ENCODE assay signal across 18 cellular contexts in genomic region chr3:123919353-123919752, GRCh38. TPM values are rescaled to one million over a fixed set of nuclear protein-coding genes. Genes with fewer than 3 reads are reported as not detected.
DNase-seq lines count a peak whose midpoint lies in the region; ATAC-seq, FAIRE-seq and TF ChIP-seq lines count a peak whose summit lies in the region.
"Had no signal": no experiment of that assay in that cellular context is flagged by ENCODE, and none has a peak within 500 bp of the region (broad histone marks: within the 10 kb centered on the region; RNA-seq: fewer than 3 reads in every experiment).

No MANE protein-coding gene starts in this region.

- in situ Hi-C loops in HepG2 (cut with HindIII; ENCODE audit: extremely low pct_ligation_motif_present, low pct_unique_long_range_greater_than_20kb) = no loop called here

- TF ChIP-seq EP300 in HepG2 (IDR thresholded peaks at IDR 0.05; ENCODE audit: low read depth in 2 of 2, low read length in 2 of 2) (no peak), HepG2 (CRISPR knock-in tag; IDR thresholded peaks at IDR 0.05; ENCODE audit: borderline replicate concordance) (no peak)

- H3K18ac ChIP-seq in neuronal stem cell (ENCODE audit: low read length) = no peak overlapping the region

- no peaks in the 10 kb centered on the region for H3K79me2 ChIP-seq in HepG2 (ENCODE audit: insufficient read depth, low read length)

- H3K4me1 ChIP-seq in liver (ENCODE audit: control insufficient read depth in 4 of 4, insufficient read depth in 4 of 4, low read length in 3 of 4) (peaks cover 0 to 12% (median 1%) of the 10 kb centered on the region in 4 donors), HepG2 (ENCODE audit: insufficient read depth, low read length) (no peaks in the 10 kb centered on the region), neuronal stem cell (ENCODE audit: control insufficient read depth in 2 of 2, insufficient read depth in 1 of 2, low read depth in 1 of 2, low read length in 2 of 2) (peaks cover 0 to 1% of the 10 kb centered on the region in 2 donors)
- H3K4me1 ChIP-seq: A549, Caco-2 had no signal

- H3K9me3 Mint-ChIP-seq in WTC11 (peaks cover 20% of the 10 kb centered on the region), chondrocyte (ENCODE audit: low read depth) (peaks cover 39% of the 10 kb centered on the region)

- ATAC-seq in HepG2 (no peak), WTC11 (no peak; the same call in 1 of the 2 replicates)
- ATAC-seq: A549 had no signal

- no peak overlapping the region for H3K4me2 ChIP-seq in HepG2 (ENCODE audit: low read depth, low read length)
- H3K4me2 ChIP-seq in neuronal stem cell (ENCODE audit: insufficient read depth, low read length, poor library complexity, severe bottlenecking) = no peak overlapping the region
- H3K4me2 ChIP-seq: A549 had no signal

- H3K4ac ChIP-seq in neuronal stem cell (ENCODE audit: low read length) = no peak overlapping the region

- FAIRE-seq in HepG2 (lab: Jason Lieb, UNC) = no peak
- FAIRE-seq: A549, D721Med, GM12891, GM19239, H1 had no signal

- H3K36me3 Mint-ChIP-seq in WTC11 = peaks cover 43% of the 10 kb centered on the region
- H3K36me3 Mint-ChIP-seq in chondrocyte (ENCODE audit: low read depth) = peaks cover 44% of the 10 kb centered on the region

- H3K4me1 Mint-ChIP-seq in WTC11 (no peaks in the 10 kb centered on the region), chondrocyte (ENCODE audit: low read depth) (no peaks in the 10 kb centered on the region)
- H3K4me1 Mint-ChIP-seq: H9 had no signal

- no peaks in the 10 kb centered on the region for H3K27me3 ChIP-seq in liver (ENCODE audit: control insufficient read depth in 4 of 4, insufficient read depth in 4 of 4, low read length in 3 of 4)
- H3K27me3 ChIP-seq in HepG2 (ENCODE audit: control insufficient read depth in 1 of 2, insufficient read depth in 2 of 2, low read length in 2 of 2) = no peaks in the 10 kb centered on the region
- H3K27me3 ChIP-seq in neuronal stem cell (ENCODE audit: control insufficient read depth in 3 of 3, insufficient read depth in 3 of 3, low read depth in 1 of 3, low read length in 3 of 3) = no peaks in the 10 kb centered on the region

- H3K27ac ChIP-seq in liver (ENCODE audit: low read depth in 1 of 2, low read length in 2 of 2) (no peak overlapping the region), HepG2 (ENCODE audit: extremely low read length, insufficient read depth, low read length) (no peak overlapping the region), neuronal stem cell (replicated peaks; ENCODE audit: low read length) (no peak overlapping the region)
- H3K27ac ChIP-seq: 22Rv1, A549, C4-2B had no signal

- H3K79me1 ChIP-seq in neuronal stem cell (ENCODE audit: low read depth, low read length) = peaks cover 6% of the 10 kb centered on the region

- no peaks in the 10 kb centered on the region for H4K20me1 ChIP-seq in HepG2 (ENCODE audit: insufficient read depth, low read length)

- no peak overlapping the region for H3K23ac ChIP-seq in neuronal stem cell (ENCODE audit: low read depth, low read length, poor library complexity)

- H3K4me3 ChIP-seq in liver (ENCODE audit: low read depth in 1 of 3, low read length in 3 of 3) (no peak overlapping the region), HepG2 (replicated peaks in 1 of 3; ENCODE audit: insufficient read depth in 1 of 3, low read depth in 2 of 3, low read length in 3 of 3) (no peak overlapping the region), neuronal stem cell (ENCODE audit: low read length in 2 of 2) (peak overlapping the region in 1 of 2 donors; percentile 0)
- H3K4me3 ChIP-seq: A549 had no signal

- no peak overlapping the region for H3K9ac ChIP-seq in liver (ENCODE audit: low read depth in 1 of 2, low read length in 2 of 2)
- H3K9ac ChIP-seq in HepG2 (ENCODE audit: insufficient read depth, low read depth, low read length) = no peak overlapping the region
- H3K9ac ChIP-seq in neuronal stem cell (ENCODE audit: low read depth, low read length, poor library complexity) = no peak overlapping the region

- peak overlapping the region; percentile 22 for H4K91ac ChIP-seq in neuronal stem cell (ENCODE audit: low read depth, low read length, poor library complexity)

- H4K8ac ChIP-seq in neuronal stem cell (ENCODE audit: low read depth, low read length) = peak overlapping the region; percentile 1

- TF ChIP-seq CTCF in liver (IDR thresholded peaks at IDR 0.05; ENCODE audit: low read depth, low read length, missing input control) = no peak
- no peak for TF ChIP-seq CTCF in HepG2 (CRISPR knock-in tag; IDR thresholded peaks at IDR 0.05)
- no peak for TF ChIP-seq CTCF in WTC11 (IDR thresholded peaks at IDR 0.05)
- TF ChIP-seq CTCF in chondrocyte (IDR thresholded peaks at IDR 0.05) = no peak

- CTCF ChIA-PET in HepG2 (lab: Yijun Ruan, JAX; ENCODE audit: low intra/inter-chr PET ratio, low total read pairs) (no interaction called here), WTC11 (lab: Charles Lee) (no interaction called here)

- H3K27ac Mint-ChIP-seq in WTC11 = no peak overlapping the region
- no peak overlapping the region for H3K27ac Mint-ChIP-seq in chondrocyte (ENCODE audit: unreplicated experiment)
- H3K27ac Mint-ChIP-seq: CD4-positive, alpha-beta T cell had no signal

- H3K36me3 ChIP-seq in liver (ENCODE audit: control insufficient read depth in 4 of 4, insufficient read depth in 3 of 4, low read depth in 1 of 4, low read length in 3 of 4) (peaks cover 0 to 11% (median 6%) of the 10 kb centered on the region in 4 donors), HepG2 (replicated peaks in 1 of 2; ENCODE audit: control insufficient read depth in 1 of 2, insufficient read depth in 2 of 2, low read length in 2 of 2) (peaks cover 2 to 21% of the 10 kb centered on the region in 2 experiments; a peak in 2 of 5 replicates), neuronal stem cell (replicated peaks in 1 of 2; ENCODE audit: control insufficient read depth in 2 of 2, insufficient read depth in 2 of 2, low read length in 2 of 2) (peaks cover 16 to 99% of the 10 kb centered on the region in 2 donors)

- H2AFZ ChIP-seq in HepG2 (ENCODE audit: low read length) = no peak overlapping the region
- H2AFZ ChIP-seq in neuronal stem cell (ENCODE audit: low read length) = no peak overlapping the region

- BruUV-seq in HepG2 (replicated peaks; lab: Mats Ljungman, UMichigan) = no TSS peak

- 49% methylated on average over 3 of the region's 3 CpGs for WGBS in liver
- 100% methylated on average over 1 of the region's 3 CpGs for WGBS in HepG2 (ENCODE audit: low lambda C conversion rate)
- WGBS in neuronal stem cell (ENCODE audit: extremely low coverage in 2 of 2, insufficient read length in 2 of 2, insufficient replicate concordance in 1 of 2), 2 donors = no CpG with 5 or more reads among the region's 3 CpGs

- POLR2A ChIA-PET in HepG2 (lab: Yijun Ruan, JAX) = no interaction called here
- POLR2A ChIA-PET in WTC11 (lab: Charles Lee) = no interaction called here

- H2BK15ac ChIP-seq in neuronal stem cell (ENCODE audit: low read length) = no peak overlapping the region

- H3K27me3 Mint-ChIP-seq in WTC11 (ENCODE audit: low read depth) (no peaks in the 10 kb centered on the region), chondrocyte (ENCODE audit: low read depth) (no peaks in the 10 kb centered on the region)
- H3K27me3 Mint-ChIP-seq: CD4-positive, alpha-beta T cell had no signal

- intact Hi-C loops in HepG2 (cut with micrococcal nuclease; ENCODE audit: unreplicated experiment) = no loop called here

- no peak overlapping the region for H2AK5ac ChIP-seq in neuronal stem cell (ENCODE audit: low read depth, low read length)

- H2BK120ac ChIP-seq in neuronal stem cell (ENCODE audit: low read depth, low read length) = no peak overlapping the region

- DNase-seq in HepG2 (ENCODE audit: low spot score) (no peak), kidney tubule cell (ENCODE audit: low spot score) (peak; percentile 30), neuronal stem cell (ENCODE audit: low spot score) (no peak), WTC11 (ENCODE audit: low spot score) (no peak), chondrocyte (ENCODE audit: low spot score) (no peak), midbrain (lab: John Stamatoyannopoulos, UW) (no peak)
- DNase-seq: AML-193; Caco-2; CD4-positive, alpha-beta T cell; H9 had no signal

- H2BK12ac ChIP-seq in neuronal stem cell (ENCODE audit: low read length) = no peak overlapping the region

- TF ChIP-seq POLR2A in HepG2 (IDR thresholded peaks at IDR 0.05; ENCODE audit: insufficient read depth in 1 of 2, low read depth in 2 of 2, low read length in 2 of 2) = no peak

- no peak overlapping the region for H3K4me3 Mint-ChIP-seq in WTC11
- no peak overlapping the region for H3K4me3 Mint-ChIP-seq in chondrocyte (ENCODE audit: unreplicated experiment)
- H3K4me3 Mint-ChIP-seq: CD4-positive, alpha-beta T cell; H9 had no signal

- TF ChIP-seq RAD21 in liver (IDR thresholded peaks at IDR 0.05) (peak in 1 of 2 donors; percentile 42), HepG2 (CRISPR knock-in tag; IDR thresholded peaks at IDR 0.05) (no peak)

- no peak overlapping the region for H2BK5ac ChIP-seq in neuronal stem cell (ENCODE audit: low read length)

- H3K14ac ChIP-seq in neuronal stem cell (ENCODE audit: low read length) = no peak overlapping the region

- H3K9me3 ChIP-seq in liver (ENCODE audit: control insufficient read depth in 4 of 4, low read length in 3 of 4) (peaks cover 0 to 7% (median 3%) of the 10 kb centered on the region in 4 donors), HepG2 (ENCODE audit: low read length) (peaks cover 14% of the 10 kb centered on the region; the same call in 1 of the 2 replicates), neuronal stem cell (replicated peaks in 1 of 2; ENCODE audit: control insufficient read depth in 2 of 2, insufficient read depth in 1 of 2, low read depth in 1 of 2, low read length in 2 of 2) (peaks cover 8 to 62% of the 10 kb centered on the region in 2 donors)
- H3K9me3 ChIP-seq: Caco-2 had no signal

RNA-seq across cellular contexts. Expression of gene MYLK, which starts 35.2 kb away (rescaled TPM):
- total RNA-seq in liver (100 to 1,000 TPM in 1 of 2 donors, 10 to 100 TPM in 1; 17.1 to 158 TPM), HepG2 (2016; rRNA removed; fragmentation: Illumina TruSeq; extraction: Trizol) (22.1 and 34.9 TPM in 2 replicates), WTC11 (2021) (10.4 to 11.0 TPM (median 10.8 TPM) in 3 replicates), chondrocyte (319 to 405 TPM (median 393 TPM) in 3 replicates)
- polyA plus RNA-seq in liver (10 to 100 TPM; 35.4 to 48.5 TPM), HepG2 (2011; rRNA removed) (6.6 and 10.6 TPM in 2 replicates)
- total RNA-seq in HepG2 (2016; cell fraction: cytosol; rRNA removed; fragmentation: Illumina TruSeq; extraction: Trizol; ENCODE audit: low read depth) = 2.0 and 2.1 TPM in 2 replicates
- total RNA-seq in HepG2 (2016; cell fraction: insoluble cytoplasmic fraction; rRNA removed; fragmentation: Illumina TruSeq; extraction: Trizol) = 21.3 and 34.0 TPM in 2 replicates
- 7.4 and 7.6 TPM in 2 replicates for total RNA-seq in HepG2 (2016; cell fraction: membrane; rRNA removed; fragmentation: Illumina TruSeq; extraction: Trizol)
- 49.0 and 59.0 TPM in 2 replicates for total RNA-seq in HepG2 (2016; cell fraction: nucleus; rRNA removed; fragmentation: Illumina TruSeq; extraction: Trizol)
- 3.9 and 5.9 TPM in 2 replicates for polyA plus RNA-seq in HepG2 (2011; cell fraction: cytosol; rRNA removed)
- polyA plus RNA-seq in HepG2 (2011; cell fraction: nucleus; rRNA removed) = 43.3 and 62.6 TPM in 2 replicates
- 5.0 and 10.2 TPM in 2 replicates for polyA plus RNA-seq in HepG2 (2012)
- polyA plus RNA-seq in HepG2 (2016; cell fraction: cytosol; fragmentation: Illumina TruSeq; extraction: Trizol; ENCODE audit: low read depth) = 0.33 and 0.51 TPM in 2 replicates
- 12.9 and 13.4 TPM in 2 replicates for polyA plus RNA-seq in HepG2 (2016; cell fraction: insoluble cytoplasmic fraction; fragmentation: Illumina TruSeq; extraction: Trizol; ENCODE audit: low read depth)
- polyA plus RNA-seq in HepG2 (2016; cell fraction: membrane; fragmentation: Illumina TruSeq; extraction: Trizol; ENCODE audit: low read depth) = 1.8 and 2.0 TPM in 2 replicates
- 30.9 and 33.2 TPM in 2 replicates for polyA plus RNA-seq in HepG2 (2016; cell fraction: nucleus; fragmentation: Illumina TruSeq; extraction: Trizol; ENCODE audit: insufficient read depth, low read depth)
- 0.07 and 52.0 TPM in 2 replicates for polyA minus RNA-seq in HepG2 (2011; rRNA and poly(A)+ RNA removed; ENCODE audit: low replicate concordance)
- 11.6 and 12.7 TPM in 2 replicates for polyA minus RNA-seq in HepG2 (2011; cell fraction: cytosol; rRNA and poly(A)+ RNA removed)
- polyA minus RNA-seq in HepG2 (2011; cell fraction: nucleus; rRNA and poly(A)+ RNA removed) = 90.5 and 92.6 TPM in 2 replicates
- polyA plus RNA-seq in neuronal stem cell (2013, experiment 1 of 2) = 30.3 TPM
- polyA plus RNA-seq in neuronal stem cell (2013, experiment 2 of 2) = 32.7 TPM

RNA-seq across cellular contexts. Expression of gene CCDC14, which starts 41.7 kb away (rescaled TPM):
- total RNA-seq in liver (10 to 100 TPM; 22.5 to 32.5 TPM), HepG2 (2016; rRNA removed; fragmentation: Illumina TruSeq; extraction: Trizol) (21.1 and 48.7 TPM in 2 replicates), WTC11 (2021) (52.4 to 67.0 TPM (median 64.1 TPM) in 3 replicates), chondrocyte (23.9 to 34.5 TPM (median 25.4 TPM) in 3 replicates)
- polyA plus RNA-seq in liver (1 to 10 TPM; 3.7 to 6.8 TPM), HepG2 (2011; rRNA removed) (48.8 and 49.0 TPM in 2 replicates)
- total RNA-seq in HepG2 (2016; cell fraction: cytosol; rRNA removed; fragmentation: Illumina TruSeq; extraction: Trizol; ENCODE audit: low read depth) = 14.2 and 16.0 TPM in 2 replicates
- 23.0 and 48.1 TPM in 2 replicates for total RNA-seq in HepG2 (2016; cell fraction: insoluble cytoplasmic fraction; rRNA removed; fragmentation: Illumina TruSeq; extraction: Trizol)
- 13.2 and 16.6 TPM in 2 replicates for total RNA-seq in HepG2 (2016; cell fraction: membrane; rRNA removed; fragmentation: Illumina TruSeq; extraction: Trizol)
- 119 and 133 TPM in 2 replicates for total RNA-seq in HepG2 (2016; cell fraction: nucleus; rRNA removed; fragmentation: Illumina TruSeq; extraction: Trizol)
- polyA plus RNA-seq in HepG2 (2011; cell fraction: cytosol; rRNA removed) = 9.3 and 9.4 TPM in 2 replicates
- 247 and 272 TPM in 2 replicates for polyA plus RNA-seq in HepG2 (2011; cell fraction: nucleus; rRNA removed)
- 22.6 and 28.1 TPM in 2 replicates for polyA plus RNA-seq in HepG2 (2012)
- 0.83 and 0.96 TPM in 2 replicates for polyA plus RNA-seq in HepG2 (2016; cell fraction: cytosol; fragmentation: Illumina TruSeq; extraction: Trizol; ENCODE audit: low read depth)
- 10.7 and 14.2 TPM in 2 replicates for polyA plus RNA-seq in HepG2 (2016; cell fraction: insoluble cytoplasmic fraction; fragmentation: Illumina TruSeq; extraction: Trizol; ENCODE audit: low read depth)
- 1.6 and 2.9 TPM in 2 replicates for polyA plus RNA-seq in HepG2 (2016; cell fraction: membrane; fragmentation: Illumina TruSeq; extraction: Trizol; ENCODE audit: low read depth)
- polyA plus RNA-seq in HepG2 (2016; cell fraction: nucleus; fragmentation: Illumina TruSeq; extraction: Trizol; ENCODE audit: insufficient read depth, low read depth) = 184 and 186 TPM in 2 replicates
- polyA minus RNA-seq in HepG2 (2011; rRNA and poly(A)+ RNA removed; ENCODE audit: low replicate concordance) = 33.0 and 107 TPM in 2 replicates
- 5.9 and 8.2 TPM in 2 replicates for polyA minus RNA-seq in HepG2 (2011; cell fraction: cytosol; rRNA and poly(A)+ RNA removed)
- 97.7 and 101 TPM in 2 replicates for polyA minus RNA-seq in HepG2 (2011; cell fraction: nucleus; rRNA and poly(A)+ RNA removed)
- 88.7 TPM for polyA plus RNA-seq in neuronal stem cell (2013, experiment 1 of 2)
- 96.3 TPM for polyA plus RNA-seq in neuronal stem cell (2013, experiment 2 of 2)
